26 cellular contexts compared by ENCODE assay signal in genomic region chr15:72727154-72727553, GRCh38. TPM values are rescaled to one million over a fixed set of nuclear protein-coding genes. Genes with fewer than 3 reads are reported as not detected.
"Had no signal": no experiment of that assay in that cellular context is flagged by ENCODE, and none has a peak within 500 bp of the region (broad histone marks: within the 10 kb centered on the region; RNA-seq: fewer than 3 reads in every experiment).

No MANE protein-coding gene starts in this region.

- H3K36me3 ChIP-seq: SJSA1 had no signal

- H3K27ac ChIP-seq: HL-60, SJSA1, SK-N-MC had no signal

- DNase-seq: IMR-90, Karpas-422, KG1, MG63, NCI-H1092, NCI-H1105 treated with DMSO at 0.1 percent for 48 hours, NCI-H1417 treated with DMSO at 0.1 percent for 48 hours, NCI-H146, NCI-H1694 treated with DMSO at 0.1 percent for 48 hours, NCI-H2029, NCI-H2081 treated with DMSO at 0.1 percent for 48 hours, NCI-H2171, NCI-H226, NCI-H446, NCI-H510A, NCI-H524 treated with DMSO at 0.1 percent for 48 hours, NCI-H69, NCI-H774, Right ventricle myocardium superior, RPMI8226, SIG-M5 had no signal

- H3K4me3 ChIP-seq: MG63, SJSA1, SK-N-MC had no signal

- H3K27me3 ChIP-seq: MG63, SJSA1 had no signal

- FAIRE-seq: HTR-8/SVneo, RCC 7860 had no signal

- H3K9me3 ChIP-seq: MG63, SJSA1 had no signal

RNA-seq across cellular contexts. Expression of gene HIGD2B, which starts 41.2 kb away (rescaled TPM):
- total RNA-seq: IMR-90, Right ventricle myocardium superior, SJSA1 had no signal
- polyA plus RNA-seq: IMR-90 had no signal
